In the genomic region with DNA sequence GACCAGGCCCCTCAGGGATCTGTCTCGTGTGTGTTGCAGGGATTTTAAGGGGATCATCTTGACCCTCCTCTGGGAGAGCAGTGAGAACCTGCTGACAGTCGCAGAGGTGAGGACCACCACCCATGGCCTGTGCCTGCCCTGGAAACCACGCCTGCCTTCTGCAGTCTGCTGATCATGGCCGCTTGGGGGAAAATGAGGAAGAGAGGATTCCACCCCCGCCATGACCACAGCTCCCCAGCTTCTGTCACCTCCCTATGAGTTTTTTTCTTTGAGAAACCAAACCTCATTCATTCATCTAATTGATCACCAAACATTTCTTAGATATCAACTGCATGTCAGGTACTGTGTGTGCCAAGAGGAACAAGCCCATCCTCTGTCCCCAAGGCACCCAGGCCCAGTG, we compare ENCODE assay signal across 1 cellular context.
TF ChIP-seq lines count a peak whose summit lies in the region.

No MANE protein-coding gene starts in this region.

TF ChIP-seq in K562, 482 proteins besides CTCF, POLR2A, EP300 and RAD21 (continued from another document):
- TF ChIP-seq, protein P1, sequence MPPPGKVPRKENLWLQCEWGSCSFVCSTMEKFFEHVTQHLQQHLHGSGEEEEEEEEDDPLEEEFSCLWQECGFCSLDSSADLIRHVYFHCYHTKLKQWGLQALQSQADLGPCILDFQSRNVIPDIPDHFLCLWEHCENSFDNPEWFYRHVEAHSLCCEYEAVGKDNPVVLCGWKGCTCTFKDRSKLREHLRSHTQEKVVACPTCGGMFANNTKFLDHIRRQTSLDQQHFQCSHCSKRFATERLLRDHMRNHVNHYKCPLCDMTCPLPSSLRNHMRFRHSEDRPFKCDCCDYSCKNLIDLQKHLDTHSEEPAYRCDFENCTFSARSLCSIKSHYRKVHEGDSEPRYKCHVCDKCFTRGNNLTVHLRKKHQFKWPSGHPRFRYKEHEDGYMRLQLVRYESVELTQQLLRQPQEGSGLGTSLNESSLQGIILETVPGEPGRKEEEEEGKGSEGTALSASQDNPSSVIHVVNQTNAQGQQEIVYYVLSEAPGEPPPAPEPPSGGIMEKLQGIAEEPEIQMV (tag; conservative IDR thresholded peaks at IDR 0.05; ENCODE audit: low read depth), result no peak
- TF ChIP-seq RFX1 (IDR thresholded peaks at IDR 0.05) (no peak), TFAM (CRISPR knock-in tag; conservative IDR thresholded peaks at IDR 0.05) (no peak), ZNF780A (CRISPR knock-in tag; IDR thresholded peaks at IDR 0.05) (no peak), ZKSCAN1 (IDR thresholded peaks at IDR 0.05; ENCODE audit: low read depth, low read length) (no peak), FOXA1 (IDR thresholded peaks at IDR 0.05; ENCODE audit: borderline replicate concordance) (no peak), HDAC6 (IDR thresholded peaks at IDR 0.05; ENCODE audit: low read depth, low read length) (no peak), ERF (CRISPR knock-in tag; IDR thresholded peaks at IDR 0.05) (no peak), KLF10 (CRISPR knock-in tag; IDR thresholded peaks at IDR 0.05) (no peak)
- TF ChIP-seq, protein P2, sequence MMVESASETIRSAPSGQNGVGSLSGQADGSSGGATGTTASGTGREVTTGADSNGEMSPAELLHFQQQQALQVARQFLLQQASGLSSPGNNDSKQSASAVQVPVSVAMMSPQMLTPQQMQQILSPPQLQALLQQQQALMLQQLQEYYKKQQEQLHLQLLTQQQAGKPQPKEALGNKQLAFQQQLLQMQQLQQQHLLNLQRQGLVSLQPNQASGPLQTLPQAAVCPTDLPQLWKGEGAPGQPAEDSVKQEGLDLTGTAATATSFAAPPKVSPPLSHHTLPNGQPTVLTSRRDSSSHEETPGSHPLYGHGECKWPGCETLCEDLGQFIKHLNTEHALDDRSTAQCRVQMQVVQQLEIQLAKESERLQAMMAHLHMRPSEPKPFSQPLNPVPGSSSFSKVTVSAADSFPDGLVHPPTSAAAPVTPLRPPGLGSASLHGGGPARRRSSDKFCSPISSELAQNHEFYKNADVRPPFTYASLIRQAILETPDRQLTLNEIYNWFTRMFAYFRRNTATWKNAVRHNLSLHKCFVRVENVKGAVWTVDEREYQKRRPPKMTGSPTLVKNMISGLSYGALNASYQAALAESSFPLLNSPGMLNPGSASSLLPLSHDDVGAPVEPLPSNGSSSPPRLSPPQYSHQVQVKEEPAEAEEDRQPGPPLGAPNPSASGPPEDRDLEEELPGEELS (CRISPR knock-in tag; IDR thresholded peaks at IDR 0.05; ENCODE audit: borderline replicate concordance), result no peak
- TF ChIP-seq, protein P3, sequence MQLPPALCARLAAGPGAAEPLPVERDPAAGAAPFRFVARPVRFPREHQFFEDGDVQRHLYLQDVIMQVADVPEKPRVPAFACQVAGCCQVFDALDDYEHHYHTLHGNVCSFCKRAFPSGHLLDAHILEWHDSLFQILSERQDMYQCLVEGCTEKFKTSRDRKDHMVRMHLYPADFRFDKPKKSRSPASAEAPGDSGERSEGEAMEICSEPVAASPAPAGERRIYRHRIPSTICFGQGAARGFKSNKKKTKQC (CRISPR knock-in tag; IDR thresholded peaks at IDR 0.05), result no peak
- TF ChIP-seq, protein P4, sequence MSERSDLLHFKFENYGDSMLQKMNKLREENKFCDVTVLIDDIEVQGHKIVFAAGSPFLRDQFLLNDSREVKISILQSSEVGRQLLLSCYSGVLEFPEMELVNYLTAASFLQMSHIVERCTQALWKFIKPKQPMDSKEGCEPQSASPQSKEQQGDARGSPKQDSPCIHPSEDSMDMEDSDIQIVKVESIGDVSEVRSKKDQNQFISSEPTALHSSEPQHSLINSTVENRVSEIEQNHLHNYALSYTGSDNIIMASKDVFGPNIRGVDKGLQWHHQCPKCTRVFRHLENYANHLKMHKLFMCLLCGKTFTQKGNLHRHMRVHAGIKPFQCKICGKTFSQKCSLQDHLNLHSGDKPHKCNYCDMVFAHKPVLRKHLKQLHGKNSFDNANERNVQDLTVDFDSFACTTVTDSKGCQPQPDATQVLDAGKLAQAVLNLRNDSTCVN (CRISPR knock-in tag; IDR thresholded peaks at IDR 0.05), result no peak
- TF ChIP-seq, protein P5, sequence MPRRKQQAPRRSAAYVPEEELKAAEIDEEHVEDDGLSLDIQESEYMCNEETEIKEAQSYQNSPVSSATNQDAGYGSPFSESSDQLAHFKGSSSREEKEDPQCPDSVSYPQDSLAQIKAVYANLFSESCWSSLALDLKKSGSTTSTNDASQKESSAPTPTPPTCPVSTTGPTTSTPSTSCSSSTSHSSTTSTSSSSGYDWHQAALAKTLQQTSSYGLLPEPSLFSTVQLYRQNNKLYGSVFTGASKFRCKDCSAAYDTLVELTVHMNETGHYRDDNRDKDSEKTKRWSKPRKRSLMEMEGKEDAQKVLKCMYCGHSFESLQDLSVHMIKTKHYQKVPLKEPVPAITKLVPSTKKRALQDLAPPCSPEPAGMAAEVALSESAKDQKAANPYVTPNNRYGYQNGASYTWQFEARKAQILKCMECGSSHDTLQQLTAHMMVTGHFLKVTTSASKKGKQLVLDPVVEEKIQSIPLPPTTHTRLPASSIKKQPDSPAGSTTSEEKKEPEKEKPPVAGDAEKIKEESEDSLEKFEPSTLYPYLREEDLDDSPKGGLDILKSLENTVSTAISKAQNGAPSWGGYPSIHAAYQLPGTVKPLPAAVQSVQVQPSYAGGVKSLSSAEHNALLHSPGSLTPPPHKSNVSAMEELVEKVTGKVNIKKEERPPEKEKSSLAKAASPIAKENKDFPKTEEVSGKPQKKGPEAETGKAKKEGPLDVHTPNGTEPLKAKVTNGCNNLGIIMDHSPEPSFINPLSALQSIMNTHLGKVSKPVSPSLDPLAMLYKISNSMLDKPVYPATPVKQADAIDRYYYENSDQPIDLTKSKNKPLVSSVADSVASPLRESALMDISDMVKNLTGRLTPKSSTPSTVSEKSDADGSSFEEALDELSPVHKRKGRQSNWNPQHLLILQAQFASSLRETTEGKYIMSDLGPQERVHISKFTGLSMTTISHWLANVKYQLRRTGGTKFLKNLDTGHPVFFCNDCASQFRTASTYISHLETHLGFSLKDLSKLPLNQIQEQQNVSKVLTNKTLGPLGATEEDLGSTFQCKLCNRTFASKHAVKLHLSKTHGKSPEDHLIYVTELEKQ (CRISPR knock-in tag; IDR thresholded peaks at IDR 0.05), result no peak
